Comparison of ENCODE assay signal across 11 cellular contexts in genomic region chr2:217370391-217370790, GRCh38.
DNase-seq lines count a peak whose midpoint lies in the region; ATAC-seq, FAIRE-seq and TF ChIP-seq lines count a peak whose summit lies in the region.
"Had no signal": no experiment of that assay in that cellular context is flagged by ENCODE, and none has a peak within 500 bp of the region (broad histone marks: within the 10 kb centered on the region; RNA-seq: fewer than 3 reads in every experiment).

No MANE protein-coding gene starts in this region.

- no peak overlapping the region for H2BK12ac ChIP-seq in H9 (ENCODE audit: insufficient read length, low read depth, low read length)

- H3K4me1 Mint-ChIP-seq in stimulated activated naive CD8-positive, alpha-beta T cell treated with anti-CD3 and anti-CD28 coated beads, Interleukin-15, amount 100 ng/mL, for 72 hours, result no peaks in the 10 kb centered on the region
- peaks cover 8 to 10% of the 10 kb centered on the region in 2 experiments for H3K4me1 Mint-ChIP-seq in H9
- H3K4me1 Mint-ChIP-seq: CD4-positive, CD25-positive, alpha-beta regulatory T cell had no signal

- DNase-seq in HepG2 (ENCODE audit: low spot score) (peak; percentile 21), right lobe of liver (no peak), RCC 7860 (ENCODE audit: low spot score) (peak; percentile 97), H9 (no peak), foreskin melanocyte (no peak)
- DNase-seq in stimulated activated naive CD8-positive, alpha-beta T cell treated with anti-CD3 and anti-CD28 coated beads, Interleukin-15, amount 100 ng/mL, for 72 hours, result no peak
- DNase-seq: CD4-positive, CD25-positive, alpha-beta regulatory T cell; left lung had no signal

- peaks cover 1 to 26% of the 10 kb centered on the region in 2 experiments; a peak in 3 of 5 replicates for H3K27me3 ChIP-seq in HepG2 (ENCODE audit: control insufficient read depth in 1 of 2, insufficient read depth in 2 of 2, low read length in 2 of 2)
- no peaks in the 10 kb centered on the region for H3K27me3 ChIP-seq in right lobe of liver
- H3K27me3 ChIP-seq in H9 (ENCODE audit: insufficient read depth, low read length), result no peaks in the 10 kb centered on the region; the same call in 1 of the 2 replicates
- H3K27me3 ChIP-seq: esophagus muscularis mucosa, left lung had no signal

- H3T11ph ChIP-seq in H9 (ENCODE audit: low read length), result no peak overlapping the region

- H3K23me2 ChIP-seq in H9 (ENCODE audit: insufficient read length, low read depth, low read length, poor library complexity, severe bottlenecking), result no peaks in the 10 kb centered on the region

- TF ChIP-seq RAD21 in HepG2 (CRISPR knock-in tag; IDR thresholded peaks at IDR 0.05), result no peak

- H3K36me3 ChIP-seq in HepG2 (replicated peaks in 1 of 2; ENCODE audit: control insufficient read depth in 1 of 2, insufficient read depth in 2 of 2, low read length in 2 of 2), result no peaks in the 10 kb centered on the region
- H3K36me3 ChIP-seq in right lobe of liver, result no peaks in the 10 kb centered on the region
- H3K36me3 ChIP-seq: esophagus muscularis mucosa, left lung had no signal

- no peaks in the 10 kb centered on the region for H3K9me3 Mint-ChIP-seq in stimulated activated naive CD8-positive, alpha-beta T cell treated with anti-CD3 and anti-CD28 coated beads, Interleukin-15, amount 100 ng/mL, for 72 hours
- H3K9me3 Mint-ChIP-seq in H9, result no peaks in the 10 kb centered on the region; a peak in 1 of 5 replicates
- H3K9me3 Mint-ChIP-seq: CD4-positive, CD25-positive, alpha-beta regulatory T cell had no signal

- POLR2A ChIA-PET in HepG2 (lab: Yijun Ruan, JAX), result no interaction called here

- in situ Hi-C loops in HepG2 (cut with HindIII; ENCODE audit: extremely low pct_ligation_motif_present, low pct_unique_long_range_greater_than_20kb), result no loop called here

- H2BK15ac ChIP-seq in H9 (ENCODE audit: low read depth, low read length), result no peak overlapping the region

- no peak overlapping the region for H3K9ac ChIP-seq in HepG2 (ENCODE audit: insufficient read depth, low read depth, low read length)
- no peak overlapping the region for H3K9ac ChIP-seq in H9 (ENCODE audit: extremely low read depth, insufficient read length, low read length)

- H2BK20ac ChIP-seq in H9 (ENCODE audit: low read depth, low read length, poor library complexity, severe bottlenecking), result no peak overlapping the region

- no peaks in the 10 kb centered on the region for H4K20me1 ChIP-seq in HepG2 (ENCODE audit: insufficient read depth, low read length)
- no peaks in the 10 kb centered on the region for H4K20me1 ChIP-seq in H9 (ENCODE audit: control insufficient read depth, insufficient read depth, insufficient read length)

- H3K27ac Mint-ChIP-seq in stimulated activated naive CD8-positive, alpha-beta T cell treated with anti-CD3 and anti-CD28 coated beads, Interleukin-15, amount 100 ng/mL, for 72 hours, result no peak overlapping the region
- H3K27ac Mint-ChIP-seq in H9, result no peak overlapping the region
- H3K27ac Mint-ChIP-seq: CD4-positive, CD25-positive, alpha-beta regulatory T cell had no signal

- H2BK120ac ChIP-seq in H9 (ENCODE audit: low read depth, low read length, poor library complexity, severe bottlenecking), result no peak overlapping the region

- H3K79me2 ChIP-seq in HepG2 (ENCODE audit: insufficient read depth, low read length) (no peaks in the 10 kb centered on the region), H9 (ENCODE audit: insufficient read depth, low read length) (no peaks in the 10 kb centered on the region)

- H3K4me1 ChIP-seq in HepG2 (ENCODE audit: insufficient read depth, low read length) (peaks cover 9% of the 10 kb centered on the region; the same call in 1 of the 2 replicates), right lobe of liver (no peaks in the 10 kb centered on the region), H9 (ENCODE audit: insufficient read depth, low read length) (no peaks in the 10 kb centered on the region)
- H3K4me1 ChIP-seq: left lung had no signal

- FAIRE-seq in HepG2 (lab: Jason Lieb, UNC) (no peak), RCC 7860 (lab: Jason Lieb, UNC) (peak; percentile 95)

- no peaks in the 10 kb centered on the region for H3K9me3 ChIP-seq in HepG2 (ENCODE audit: low read length)
- no peaks in the 10 kb centered on the region for H3K9me3 ChIP-seq in right lobe of liver
- no peaks in the 10 kb centered on the region for H3K9me3 ChIP-seq in H9 (ENCODE audit: control insufficient read depth, low read depth, low read length)
- H3K9me3 ChIP-seq: esophagus muscularis mucosa, left lung had no signal

- BruUV-seq in HepG2 (replicated peaks; lab: Mats Ljungman, UMichigan), result no TSS peak

- H4K5ac ChIP-seq in H9 (ENCODE audit: insufficient read length, low read depth, low read length), result no peak overlapping the region

- H3K4me3 ChIP-seq in HepG2 (replicated peaks in 1 of 3; ENCODE audit: insufficient read depth in 1 of 3, low read depth in 2 of 3, low read length in 3 of 3) (no peak overlapping the region), right lobe of liver (no peak overlapping the region)
- H3K4me3 ChIP-seq: esophagus muscularis mucosa, left lung had no signal

- H3K23ac ChIP-seq in H9 (ENCODE audit: insufficient read length, low read depth, low read length), result no peak overlapping the region

- no peak overlapping the region for H3K4me3 Mint-ChIP-seq in stimulated activated naive CD8-positive, alpha-beta T cell treated with anti-CD3 and anti-CD28 coated beads, Interleukin-15, amount 100 ng/mL, for 72 hours
- H3K4me3 Mint-ChIP-seq in H9, result no peak overlapping the region
- H3K4me3 Mint-ChIP-seq: CD4-positive, CD25-positive, alpha-beta regulatory T cell had no signal

- no peak overlapping the region for H3K27ac ChIP-seq in HepG2 (ENCODE audit: extremely low read length, insufficient read depth, low read length)
- H3K27ac ChIP-seq in right lobe of liver, result no peak overlapping the region
- H3K27ac ChIP-seq in H9 (ENCODE audit: insufficient read length, low read depth, low read length), result no peak overlapping the region
- H3K27ac ChIP-seq: left lung had no signal

- H3K79me1 ChIP-seq in H9 (ENCODE audit: insufficient read depth, low read depth, low read length, poor library complexity, severe bottlenecking), result no peaks in the 10 kb centered on the region

- no peaks in the 10 kb centered on the region for H3K36me3 Mint-ChIP-seq in H9 (ENCODE audit: insufficient read depth in 1 of 3, low read depth in 3 of 3)
- H3K36me3 Mint-ChIP-seq: CD4-positive, CD25-positive, alpha-beta regulatory T cell had no signal

- H3K14ac ChIP-seq in H9 (ENCODE audit: insufficient read depth, low read length), result no peak overlapping the region

- H3K4ac ChIP-seq in H9 (ENCODE audit: low read depth, low read length), result no peak overlapping the region

- H4K8ac ChIP-seq in H9 (replicated peaks; ENCODE audit: insufficient read length, low read depth, low read length), result no peak overlapping the region

- H2AK5ac ChIP-seq in H9 (ENCODE audit: insufficient read length, low read length), result no peak overlapping the region

- intact Hi-C loops in HepG2 (cut with micrococcal nuclease; ENCODE audit: unreplicated experiment), result no loop called here
- intact Hi-C loops in right lobe of liver (cut with DNase I), result no loop called here

- H4K91ac ChIP-seq in H9 (ENCODE audit: insufficient read length, low read depth, low read length), result no peak overlapping the region

- TF ChIP-seq CTCF in HepG2 (CRISPR knock-in tag; IDR thresholded peaks at IDR 0.05), result no peak
- no peak for TF ChIP-seq CTCF in right lobe of liver (IDR thresholded peaks at IDR 0.05)
- no peak for TF ChIP-seq CTCF in H9 (conservative IDR thresholded peaks at IDR 0.05)

- no peak for ATAC-seq in HepG2
- ATAC-seq in right lobe of liver, result no peak
- peak; percentile 92 for ATAC-seq in esophagus mucosa
- peak; percentile 54 for ATAC-seq in stimulated activated naive CD8-positive, alpha-beta T cell treated with anti-CD3 and anti-CD28 coated beads, Interleukin-15, amount 100 ng/mL, for 72 hours
- ATAC-seq in HG02759 (IDR thresholded peaks at IDR 0.05; ENCODE audit: unreplicated experiment), result no peak
- ATAC-seq: left lung had no signal

- H3K27me3 Mint-ChIP-seq in stimulated activated naive CD8-positive, alpha-beta T cell treated with anti-CD3 and anti-CD28 coated beads, Interleukin-15, amount 100 ng/mL, for 72 hours, result no peaks in the 10 kb centered on the region
- H3K27me3 Mint-ChIP-seq in H9 (ENCODE audit: low read depth), result peaks cover 18% of the 10 kb centered on the region
- H3K27me3 Mint-ChIP-seq: CD4-positive, CD25-positive, alpha-beta regulatory T cell had no signal

- no peak overlapping the region for H2AFZ ChIP-seq in HepG2 (ENCODE audit: low read length)
- H2AFZ ChIP-seq in H9 (ENCODE audit: low read length), result no peak overlapping the region

- H3K18ac ChIP-seq in H9 (ENCODE audit: insufficient read length, low read depth, low read length), result no peak overlapping the region

- no peak overlapping the region for H3K4me2 ChIP-seq in HepG2 (ENCODE audit: low read depth, low read length)
- H3K4me2 ChIP-seq in H9 (ENCODE audit: insufficient read depth, insufficient read length, low read length), result no peak overlapping the region

- no peak overlapping the region for H3K56ac ChIP-seq in H9 (ENCODE audit: insufficient read length, low read depth, low read length)

- CTCF ChIA-PET in HepG2 (lab: Yijun Ruan, JAX; ENCODE audit: low intra/inter-chr PET ratio, low total read pairs), result no interaction called here

- no peak for TF ChIP-seq POLR2A in HepG2 (IDR thresholded peaks at IDR 0.05; ENCODE audit: insufficient read depth in 1 of 2, low read depth in 2 of 2, low read length in 2 of 2)
- TF ChIP-seq POLR2A in right lobe of liver (IDR thresholded peaks at IDR 0.05), result no peak

- TF ChIP-seq EP300 in HepG2 (IDR thresholded peaks at IDR 0.05; ENCODE audit: low read depth in 2 of 2, low read length in 2 of 2), result no peak
- TF ChIP-seq EP300 in HepG2 (CRISPR knock-in tag; IDR thresholded peaks at IDR 0.05; ENCODE audit: borderline replicate concordance), result no peak

- no peak overlapping the region for H2BK5ac ChIP-seq in H9 (ENCODE audit: insufficient read length, low read length)

- WGBS in HepG2 (ENCODE audit: low lambda C conversion rate), result 48% methylated on average over 5 of the region's 5 CpGs
- 68% methylated on average over 5 of the region's 5 CpGs for WGBS in right lobe of liver (ENCODE audit: insufficient coverage, low coverage, low lambda C conversion rate, missing lambda C conversion rate)
- no CpG with 5 or more reads among the region's 5 CpGs for WGBS in H9 (ENCODE audit: extremely low coverage, insufficient read length, low lambda C conversion rate)

TF ChIP-seq in HepG2, 621 proteins besides CTCF, POLR2A, EP300 and RAD21:
- TF ChIP-seq BHLHE40 (IDR thresholded peaks at IDR 0.05; ENCODE audit: low read length) (0 out of 2 replicates have a peak, but pooled peaks have one; percentile 9), MTF1 (CRISPR knock-in tag; IDR thresholded peaks at IDR 0.05) (no peak)

Comparison
In these comparisons a context has a peak if more than half of its experiments do, and no peak if none do; other contexts are left out.
1. DNase-seq: peak in HepG2 (single experiment) and RCC 7860 (single experiment); none in right lobe of liver (0 of 3), stimulated activated naive CD8-positive, alpha-beta T cell treated with anti-CD3 and anti-CD28 coated beads, Interleukin-15, amount 100 ng/mL, for 72 hours (0 of 2), H9 (single experiment) and foreskin melanocyte (single experiment).
2. ATAC-seq: peak in esophagus mucosa (single experiment) and stimulated activated naive CD8-positive, alpha-beta T cell treated with anti-CD3 and anti-CD28 coated beads, Interleukin-15, amount 100 ng/mL, for 72 hours (single experiment); none in HepG2 (single experiment), right lobe of liver (0 of 4) and HG02759 (single experiment).